Comparison of ENCODE assay signal across 33 cellular contexts in genomic region chr4:186778134-186778533, GRCh38. TPM values are rescaled to one million over a fixed set of nuclear protein-coding genes. Genes with fewer than 3 reads are reported as not detected.
"Had no signal": no experiment of that assay in that cellular context is flagged by ENCODE, and none has a peak within 500 bp of the region (broad histone marks: within the 10 kb centered on the region; RNA-seq: fewer than 3 reads in every experiment).

No MANE protein-coding gene starts in this region.

- H3K9ac ChIP-seq: neural progenitor cell, parathyroid adenoma had no signal

- H3K27ac ChIP-seq: breast epithelium, heart left ventricle, left lung, lower lobe of right lung, neural progenitor cell, parathyroid adenoma, psoas muscle, uterus, WERI-Rb-1 had no signal

- H2AFZ ChIP-seq: neural progenitor cell, parathyroid adenoma had no signal

- H3K4me2 ChIP-seq: neural progenitor cell, smooth muscle cell had no signal

- DNase-seq: activated CD4-positive, alpha-beta T cell treated with anti-CD3 and anti-CD28 coated beads, Interleukin-2, amount 10 ng/mL, durations not matched to agents 7 days and 5 days; activated CD4-positive, CD25-positive, alpha-beta regulatory T cell treated with anti-CD3 and anti-CD28 coated beads, Interleukin-2, amount 50 U/mL, for 72 hours; activated CD8-positive, alpha-beta T cell treated with anti-CD3 and anti-CD28 coated beads for 36 hours; activated naive CD8-positive, alpha-beta T cell treated with anti-CD3 and anti-CD28 coated beads, Interleukin-2, amount 50 U/mL, for 24 hours; activated T-cell treated with anti-CD3 and anti-CD28 coated beads, Interleukin-2, amount 50 U/mL, for 48 hours; central memory CD4-positive, alpha-beta T cell; foreskin fibroblast; heart left ventricle; hypothalamus; kidney glomerular epithelial cell; left lung; lower lobe of right lung; mesenchymal stem cell; natural killer cell; occipital lobe; psoas muscle; stimulated activated CD4-positive, alpha-beta T cell treated with anti-CD3 and anti-CD28 coated beads, Interleukin-1b, Interleukin-23, amount 100 ng/mL, for 48 hours; stimulated activated CD4-positive, alpha-beta T cell treated with anti-CD3 and anti-CD28 coated beads, Interleukin-4, amount 100 ng/mL, for 4 hours; stimulated activated CD8-positive, alpha-beta memory T cell treated with anti-CD3 and anti-CD28 coated beads, Interleukin-4, amount 100 ng/mL, for 48 hours; stimulated activated naive CD8-positive, alpha-beta T cell treated with anti-CD3 and anti-CD28 coated beads, Interleukin-15, amount 100 ng/mL, for 72 hours; substantia nigra; T1000; uterus; WERI-Rb-1 had no signal

- H3K9me3 ChIP-seq: breast epithelium, heart left ventricle, left lung, lower lobe of right lung, psoas muscle, uterus had no signal

- H3K79me2 ChIP-seq: parathyroid adenoma had no signal

- H3K4me1 Mint-ChIP-seq: activated CD4-positive, alpha-beta T cell treated with anti-CD3 and anti-CD28 coated beads, Interleukin-2, amount 10 ng/mL, durations not matched to agents 7 days and 5 days; activated naive CD4-positive, alpha-beta T cell treated with anti-CD3 and anti-CD28 coated beads, Interleukin-2, amount 50 U/mL, for 24 hours; activated naive CD8-positive, alpha-beta T cell treated with anti-CD3 and anti-CD28 coated beads, Interleukin-2, amount 50 U/mL, for 24 hours; natural killer cell; neural progenitor cell; stimulated activated memory B cell treated with anti-CD40 and anti-IgM and Interleukin-4, amounts not matched to agents 10 μg/mL and 1 μg/mL and 100 μg/mL, for 72 hours; stimulated activated naive CD8-positive, alpha-beta T cell treated with anti-CD3 and anti-CD28 coated beads, Interleukin-15, amount 100 ng/mL, for 72 hours had no signal

- H3K36me3 Mint-ChIP-seq: activated naive CD4-positive, alpha-beta T cell treated with anti-CD3 and anti-CD28 coated beads, Interleukin-2, amount 50 U/mL, for 24 hours; natural killer cell; neural progenitor cell; stimulated activated memory B cell treated with anti-CD40 and anti-IgM and Interleukin-4, amounts not matched to agents 10 μg/mL and 1 μg/mL and 100 μg/mL, for 72 hours; type B pancreatic cell had no signal

- H3K27ac Mint-ChIP-seq: activated CD4-positive, alpha-beta T cell treated with anti-CD3 and anti-CD28 coated beads, Interleukin-2, amount 10 ng/mL, durations not matched to agents 7 days and 5 days; activated CD8-positive, alpha-beta T cell treated with anti-CD3 and anti-CD28 coated beads for 36 hours; activated naive CD8-positive, alpha-beta T cell treated with anti-CD3 and anti-CD28 coated beads, Interleukin-2, amount 50 U/mL, for 24 hours; activated T-helper 2 cell treated with anti-CD3 and anti-CD28 coated beads, Interferon-gamma antibody, Interleukin-2, Interleukin-4, amounts not matched to agents 10 μg/mL and 5 μg/mL and 100 μg/mL, durations not matched to agents 14 hours and 24 hours and 36 hours; natural killer cell; neural progenitor cell; stimulated activated memory B cell treated with anti-CD40 and anti-IgM and Interleukin-4, amounts not matched to agents 10 μg/mL and 1 μg/mL and 100 μg/mL, for 72 hours; stimulated activated naive CD8-positive, alpha-beta T cell treated with anti-CD3 and anti-CD28 coated beads, Interleukin-15, amount 100 ng/mL, for 72 hours; type B pancreatic cell had no signal

- H3K27me3 Mint-ChIP-seq: activated CD4-positive, alpha-beta T cell treated with anti-CD3 and anti-CD28 coated beads, Interleukin-2, amount 10 ng/mL, durations not matched to agents 7 days and 5 days; activated CD8-positive, alpha-beta T cell treated with anti-CD3 and anti-CD28 coated beads for 36 hours; activated naive CD4-positive, alpha-beta T cell treated with anti-CD3 and anti-CD28 coated beads, Interleukin-2, amount 50 U/mL, for 24 hours; activated naive CD8-positive, alpha-beta T cell treated with anti-CD3 and anti-CD28 coated beads, Interleukin-2, amount 50 U/mL, for 24 hours; stimulated activated memory B cell treated with anti-CD40 and anti-IgM and Interleukin-4, amounts not matched to agents 10 μg/mL and 1 μg/mL and 100 μg/mL, for 72 hours; stimulated activated naive CD8-positive, alpha-beta T cell treated with anti-CD3 and anti-CD28 coated beads, Interleukin-15, amount 100 ng/mL, for 72 hours had no signal

- H3K4me1 ChIP-seq: breast epithelium, heart left ventricle, left lung, lower lobe of right lung, neural progenitor cell, parathyroid adenoma, psoas muscle, uterus had no signal

- ATAC-seq: activated CD8-positive, alpha-beta T cell treated with anti-CD3 and anti-CD28 coated beads for 36 hours; activated naive CD8-positive, alpha-beta T cell treated with anti-CD3 and anti-CD28 coated beads, Interleukin-2, amount 50 U/mL, for 24 hours; esophagus mucosa; heart left ventricle; left lung; lower lobe of right lung; natural killer cell; psoas muscle; stimulated activated memory B cell treated with anti-CD40 and anti-IgM and Interleukin-4, amounts not matched to agents 10 μg/mL and 1 μg/mL and 100 μg/mL, for 72 hours; stimulated activated naive CD8-positive, alpha-beta T cell treated with anti-CD3 and anti-CD28 coated beads, Interleukin-15, amount 100 ng/mL, for 72 hours had no signal

- H3K36me3 ChIP-seq: breast epithelium, heart left ventricle, left lung, lower lobe of right lung, neural progenitor cell, uterus, WERI-Rb-1 had no signal

- H3K27me3 ChIP-seq: breast epithelium, heart left ventricle, left lung, neural progenitor cell, uterus had no signal

- H3K9me3 Mint-ChIP-seq: activated CD4-positive, alpha-beta T cell treated with anti-CD3 and anti-CD28 coated beads, Interleukin-2, amount 10 ng/mL, durations not matched to agents 7 days and 5 days; neural progenitor cell had no signal

- H3K4me3 Mint-ChIP-seq: activated CD4-positive, alpha-beta T cell treated with anti-CD3 and anti-CD28 coated beads, Interleukin-2, amount 10 ng/mL, durations not matched to agents 7 days and 5 days; activated CD8-positive, alpha-beta T cell treated with anti-CD3 and anti-CD28 coated beads for 36 hours; activated naive CD4-positive, alpha-beta T cell treated with anti-CD3 and anti-CD28 coated beads, Interleukin-2, amount 50 U/mL, for 24 hours; activated naive CD8-positive, alpha-beta T cell treated with anti-CD3 and anti-CD28 coated beads, Interleukin-2, amount 50 U/mL, for 24 hours; natural killer cell; neural progenitor cell; stimulated activated memory B cell treated with anti-CD40 and anti-IgM and Interleukin-4, amounts not matched to agents 10 μg/mL and 1 μg/mL and 100 μg/mL, for 72 hours; stimulated activated naive CD8-positive, alpha-beta T cell treated with anti-CD3 and anti-CD28 coated beads, Interleukin-15, amount 100 ng/mL, for 72 hours; type B pancreatic cell had no signal

- H3K4me3 ChIP-seq: breast epithelium, heart left ventricle, left lung, lower lobe of right lung, neural progenitor cell, psoas muscle, smooth muscle cell, uterus had no signal

RNA-seq across cellular contexts. Expression of gene FAT1, which starts 54.5 kb away (rescaled TPM):
- total RNA-seq: activated CD8-positive, alpha-beta T cell treated with anti-CD3 and anti-CD28 coated beads for 36 hours; natural killer cell had no signal
